Comparison of ENCODE assay signal across 8 cellular contexts in genomic region chr15:50135123-50135541, GRCh38. TPM values are rescaled to one million over a fixed set of nuclear protein-coding genes. Genes with fewer than 3 reads are reported as not detected.
DNase-seq lines count a peak whose midpoint lies in the region; FAIRE-seq and TF ChIP-seq lines count a peak whose summit lies in the region.

No MANE protein-coding gene starts in this region.

- TF ChIP-seq POLR2A in uterus (IDR thresholded peaks at IDR 0.05): no peak

- no peak for FAIRE-seq in small intestine (lab: Jason Lieb, UNC)

- peak overlapping the region; percentile 52 for H3K27ac ChIP-seq in cingulate gyrus (ENCODE audit: low read depth, low read length)
- H3K27ac ChIP-seq in uterus: peak overlapping the region; percentile 59 to 78
- no peak overlapping the region for H3K27ac ChIP-seq in small intestine (ENCODE audit: low read depth in 1 of 2, low read length in 1 of 2)

- peak; percentile 47 for DNase-seq in stimulated activated naive CD4-positive, alpha-beta T cell treated with Interleukin-2 at 50 U/mL for 16 hours (lab: John Stamatoyannopoulos, UW)
- DNase-seq in stimulated activated naive CD4-positive, alpha-beta T cell (lab: John Stamatoyannopoulos, UW): no peak
- DNase-seq in HT1080 (ENCODE audit: low read depth) (peak; percentile 39), uterus (no peak), iPS-NIHi7 (ENCODE audit: extremely low spot score) (no peak), small intestine (no peak), NCI-H2029 (lab: John Stamatoyannopoulos, UW) (no peak)

- H3K4me3 ChIP-seq in uterus: no peak overlapping the region
- H3K4me3 ChIP-seq in small intestine (ENCODE audit: low read depth in 1 of 2, low read length in 2 of 2): no peak overlapping the region

- intact Hi-C loops in uterus (cut with DNase I; ENCODE audit: low total_unique reads): no loop called here

- H3K27me3 ChIP-seq in uterus: no peaks in the 10 kb centered on the region
- H3K27me3 ChIP-seq in small intestine (ENCODE audit: control insufficient read depth in 2 of 2, insufficient read depth in 2 of 2, low read length in 2 of 2): no peaks in the 10 kb centered on the region

- TF ChIP-seq CTCF in uterus (IDR thresholded peaks at IDR 0.05): no peak

- H3K9me3 ChIP-seq in uterus (no peaks in the 10 kb centered on the region), small intestine (ENCODE audit: control insufficient read depth, low read depth) (no peaks in the 10 kb centered on the region)

- no peaks in the 10 kb centered on the region for H3K36me3 ChIP-seq in uterus
- H3K36me3 ChIP-seq in small intestine (ENCODE audit: control insufficient read depth in 2 of 2, insufficient read depth in 2 of 2, low read length in 2 of 2): no peaks in the 10 kb centered on the region

- H3K4me1 ChIP-seq in uterus: no peaks in the 10 kb centered on the region
- H3K4me1 ChIP-seq in small intestine (ENCODE audit: control insufficient read depth in 2 of 2, insufficient read depth in 1 of 2, low read depth in 1 of 2, low read length in 1 of 2): no peaks in the 10 kb centered on the region

- 68 to 78% (median 70%) methylated on average over 5 of the region's 5 CpGs for WGBS in small intestine, 3 donors

RNA-seq across cellular contexts. Expression of gene ATP8B4, which starts 16.1 kb away (rescaled TPM):
- total RNA-seq in HT1080 (2014; rRNA removed; shearing (Covaris generic)): 0.21 and 0.60 TPM in 2 replicates
- polyA plus RNA-seq in HT1080 (2015; cell fraction: cytosol; rRNA removed): 0.03 TPM in 1 of 2 replicates, not detected in the other
- 0.10 and 0.51 TPM in 2 replicates for polyA plus RNA-seq in HT1080 (2015; cell fraction: nucleus; rRNA removed)
- 100 to 1,000 TPM in 2 of 4 donors, 10 to 100 TPM in 2; 34.9 to 124 (median 78.8) TPM for total RNA-seq in uterus
- polyA plus RNA-seq in small intestine: 1 to 10 TPM in 2 of 3 donors, under 1 TPM in 1; 0.45 to 2.4 (median 1.3) TPM

RNA-seq across cellular contexts. Expression of gene SLC27A2, which starts 46.9 kb away (rescaled TPM):
- total RNA-seq in HT1080 (2014; rRNA removed; shearing (Covaris generic)): not detected in 2 replicates
- 0.02 and 0.09 TPM in 2 replicates for polyA plus RNA-seq in HT1080 (2015; cell fraction: cytosol; rRNA removed)
- polyA plus RNA-seq in HT1080 (2015; cell fraction: nucleus; rRNA removed): not detected in 2 replicates
- total RNA-seq in uterus: 1 to 10 TPM in 1 of 4 donors, under 1 TPM in 1, not detected in 2; 0.27 to 1.7 TPM
- 10 to 100 TPM in 1 of 3 donors, 1 to 10 TPM in 2; 4.3 to 15.7 (median 6.9) TPM for polyA plus RNA-seq in small intestine

Comparison
In these comparisons a context has a peak if more than half of its experiments do, and no peak if none do; other contexts are left out.
1. DNase-seq: peak in stimulated activated naive CD4-positive, alpha-beta T cell treated with Interleukin-2 at 50 U/mL for 16 hours (single experiment) and HT1080 (single experiment); none in stimulated activated naive CD4-positive, alpha-beta T cell (0 of 6), uterus (0 of 2), iPS-NIHi7 (single experiment), small intestine (single experiment) and NCI-H2029 (single experiment).
2. H3K27ac ChIP-seq: peak in cingulate gyrus (single experiment) and uterus (2 of 2); none in small intestine (0 of 2).
3. RNA of gene ATP8B4, which starts 16.1 kb away (total RNA-seq): 34.9 to 124 TPM in uterus; 0.21 to 0.60 TPM in HT1080; every median in the first group is over 10 times any median in the second.